8 cellular contexts compared by ENCODE assay signal in the genomic region with DNA sequence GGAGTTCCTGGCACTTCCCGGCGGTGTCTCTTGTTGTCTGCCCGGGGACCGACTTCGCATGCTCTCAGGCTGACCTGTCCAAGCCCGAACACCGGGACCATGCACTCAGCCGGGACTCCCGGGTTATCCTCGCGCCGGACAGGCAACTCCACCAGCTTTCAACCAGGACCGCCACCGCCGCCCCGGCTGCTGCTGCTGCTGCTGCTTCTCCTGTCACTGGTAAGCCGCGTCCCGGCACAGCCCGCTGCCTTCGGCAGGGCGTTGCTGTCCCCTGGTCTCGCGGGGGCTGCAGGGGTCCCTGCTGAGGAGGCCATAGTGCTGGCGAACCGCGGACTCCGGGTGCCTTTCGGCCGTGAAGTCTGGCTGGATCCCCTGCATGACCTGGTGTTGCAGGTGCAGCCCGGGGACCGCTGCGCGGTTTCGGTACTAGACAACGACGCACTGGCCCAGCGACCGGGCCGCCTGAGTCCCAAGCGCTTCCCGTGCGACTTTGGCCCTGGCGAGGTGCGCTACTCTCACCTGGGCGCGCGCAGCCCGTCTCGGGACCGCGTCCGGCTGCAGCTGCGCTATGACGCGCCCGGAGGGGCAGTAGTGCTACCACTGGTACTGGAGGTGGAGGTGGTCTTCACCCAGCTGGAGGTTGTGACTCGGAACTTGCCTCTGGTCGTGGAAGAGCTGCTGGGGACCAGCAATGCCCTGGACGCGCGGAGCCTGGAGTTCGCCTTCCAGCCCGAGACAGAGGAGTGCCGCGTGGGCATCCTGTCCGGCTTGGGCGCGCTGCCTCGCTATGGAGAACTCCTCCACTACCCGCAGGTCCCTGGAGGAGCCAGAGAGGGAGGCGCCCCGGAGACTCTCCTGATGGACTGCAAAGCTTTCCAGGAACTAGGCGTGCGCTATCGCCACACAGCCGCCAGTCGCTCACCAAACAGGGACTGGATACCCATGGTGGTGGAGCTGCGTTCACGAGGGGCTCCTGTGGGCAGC. TPM values are rescaled to one million over a fixed set of nuclear protein-coding genes. Genes with fewer than 3 reads are reported as not detected.
DNase-seq lines count a peak whose midpoint lies in the region; ATAC-seq and TF ChIP-seq lines count a peak whose summit lies in the region.

No MANE protein-coding gene starts in this region.

- H3K27me3 Mint-ChIP-seq in activated CD4-positive, alpha-beta memory T cell treated with anti-CD3 and anti-CD28 coated beads, Interleukin-2, amount 10 ng/mL, durations not matched to agents 7 days and 5 days, result peaks cover 12% of the 10 kb centered on the region

- H3K36me3 ChIP-seq in RWPE2 (ENCODE audit: low read depth) (no peaks in the 10 kb centered on the region), left ventricle myocardium inferior (no peaks in the 10 kb centered on the region), rectal smooth muscle tissue (ENCODE audit: control insufficient read depth, insufficient read depth, low read length) (no peaks in the 10 kb centered on the region)

- CTCF ChIA-PET in activated CD4-positive, alpha-beta memory T cell treated with anti-CD3 and anti-CD28 coated beads, Interleukin-2, amount 10 ng/mL, durations not matched to agents 7 days and 5 days (lab: Charles Lee), result no interaction called here

- no peak overlapping the region for H3K27ac Mint-ChIP-seq in activated CD4-positive, alpha-beta memory T cell treated with anti-CD3 and anti-CD28 coated beads, Interleukin-2, amount 10 ng/mL, durations not matched to agents 7 days and 5 days

- ATAC-seq in GM18868 (IDR thresholded peaks at IDR 0.05; ENCODE audit: unreplicated experiment) (peak; percentile 11), RWPE2 (ENCODE audit: low read depth) (peak; percentile 53), HG02885 (IDR thresholded peaks at IDR 0.05; ENCODE audit: poor library complexity, unreplicated experiment) (no peak)
- no peak for ATAC-seq in stimulated activated naive CD8-positive, alpha-beta T cell treated with anti-CD3 and anti-CD28 coated beads, Interleukin-15, Interleukin-2, amounts not matched to agents 100 U/mL and 50 U/mL, for 24 hours

- POLR2A ChIA-PET in activated CD4-positive, alpha-beta memory T cell treated with anti-CD3 and anti-CD28 coated beads, Interleukin-2, amount 10 ng/mL, durations not matched to agents 7 days and 5 days (lab: Charles Lee), result no interaction called here

- H3K27me3 ChIP-seq in RWPE2 (ENCODE audit: insufficient read depth, poor library complexity, severe bottlenecking) (peaks cover 34% of the 10 kb centered on the region), left ventricle myocardium inferior (ENCODE audit: low read depth) (peaks cover 53% of the 10 kb centered on the region), rectal smooth muscle tissue (ENCODE audit: control insufficient read depth, insufficient read depth, low read length) (no peaks in the 10 kb centered on the region)

- intact Hi-C loops in left ventricle myocardium inferior (cut with micrococcal nuclease), result no loop called here

- H3K9me3 ChIP-seq in RWPE2 (ENCODE audit: severe bottlenecking), result no peaks in the 10 kb centered on the region
- H3K9me3 ChIP-seq in left ventricle myocardium inferior (replicated peaks), result no peaks in the 10 kb centered on the region

- no peaks in the 10 kb centered on the region for H3K9me3 Mint-ChIP-seq in activated CD4-positive, alpha-beta memory T cell treated with anti-CD3 and anti-CD28 coated beads, Interleukin-2, amount 10 ng/mL, durations not matched to agents 7 days and 5 days

- H3K4me3 Mint-ChIP-seq in activated CD4-positive, alpha-beta memory T cell treated with anti-CD3 and anti-CD28 coated beads, Interleukin-2, amount 10 ng/mL, durations not matched to agents 7 days and 5 days, result no peak overlapping the region

- H3K4me1 Mint-ChIP-seq in activated CD4-positive, alpha-beta memory T cell treated with anti-CD3 and anti-CD28 coated beads, Interleukin-2, amount 10 ng/mL, durations not matched to agents 7 days and 5 days, result no peaks in the 10 kb centered on the region

- DNase-seq in RWPE2 (ENCODE audit: low spot score), result peak; percentile 47
- DNase-seq in left ventricle myocardium inferior, result no peak
- DNase-seq in dedifferentiated amniotic fluid mesenchymal stem cell (ENCODE audit: extremely low spot score), result no peak
- no peak for DNase-seq in activated CD4-positive, alpha-beta memory T cell treated with anti-CD3 and anti-CD28 coated beads, Interleukin-2, amount 10 ng/mL, durations not matched to agents 7 days and 5 days
- no peak for DNase-seq in stimulated activated naive CD8-positive, alpha-beta T cell treated with anti-CD3 and anti-CD28 coated beads, Interleukin-15, Interleukin-2, amounts not matched to agents 100 U/mL and 50 U/mL, for 24 hours

- no peaks in the 10 kb centered on the region for H3K4me1 ChIP-seq in RWPE2 (ENCODE audit: insufficient read depth, poor library complexity, severe bottlenecking)
- H3K4me1 ChIP-seq in left ventricle myocardium inferior, result peaks cover 20% of the 10 kb centered on the region
- no peaks in the 10 kb centered on the region for H3K4me1 ChIP-seq in rectal smooth muscle tissue (ENCODE audit: control insufficient read depth, insufficient read depth, low read length)

- no peak overlapping the region for H3K9ac ChIP-seq in rectal smooth muscle tissue (ENCODE audit: low read length)

- TF ChIP-seq CTCF in RWPE2 (IDR thresholded peaks at IDR 0.05; ENCODE audit: poor library complexity, severe bottlenecking) (no peak), left ventricle myocardium inferior (IDR thresholded peaks at IDR 0.05; ENCODE audit: borderline replicate concordance) (no peak)

- peak overlapping the region; percentile 36 for H3K4me3 ChIP-seq in RWPE2 (ENCODE audit: severe bottlenecking)
- H3K4me3 ChIP-seq in left ventricle myocardium inferior, result peak overlapping the region; percentile 65
- peak overlapping the region; percentile 67 for H3K4me3 ChIP-seq in rectal smooth muscle tissue (ENCODE audit: low read length)

- no peaks in the 10 kb centered on the region for H3K36me3 Mint-ChIP-seq in activated CD4-positive, alpha-beta memory T cell treated with anti-CD3 and anti-CD28 coated beads, Interleukin-2, amount 10 ng/mL, durations not matched to agents 7 days and 5 days (ENCODE audit: low read depth)

- H3K27ac ChIP-seq in RWPE2 (ENCODE audit: poor library complexity, severe bottlenecking), result no peak overlapping the region
- H3K27ac ChIP-seq in left ventricle myocardium inferior (replicated peaks), result no peak overlapping the region
- no peak overlapping the region for H3K27ac ChIP-seq in rectal smooth muscle tissue (ENCODE audit: low read depth, low read length)

RNA-seq across cellular contexts. Expression of gene FREM2, which starts 0.7 kb away (rescaled TPM):
- not detected for total RNA-seq in left ventricle myocardium inferior
- not detected for total RNA-seq in activated CD4-positive, alpha-beta memory T cell treated with anti-CD3 and anti-CD28 coated beads, Interleukin-2, amount 10 ng/mL, durations not matched to agents 7 days and 5 days

Comparison
In these comparisons a context has a peak if more than half of its experiments do, and no peak if none do; other contexts are left out.
1. ATAC-seq: peak in GM18868 (single experiment) and RWPE2 (single experiment); none in HG02885 (single experiment) and stimulated activated naive CD8-positive, alpha-beta T cell treated with anti-CD3 and anti-CD28 coated beads, Interleukin-15, Interleukin-2, amounts not matched to agents 100 U/mL and 50 U/mL, for 24 hours (single experiment).
2. Peak in every context shown above with its lines, with median percentiles within 50 percentile points of each other: H3K4me3 ChIP-seq.